In genomic region chr17:58626905-58627304, GRCh38 we compare ENCODE assay signal across 14 cellular contexts.
"Had no signal": no experiment of that assay in that cellular context is flagged by ENCODE, and none has a peak within 500 bp of the region (broad histone marks: within the 10 kb centered on the region; RNA-seq: fewer than 3 reads in every experiment).

No MANE protein-coding gene starts in this region.

- H3K36me3 ChIP-seq: ovary, sigmoid colon had no signal

- H3K27me3 ChIP-seq: ovary, sigmoid colon had no signal

- H3K27ac ChIP-seq: ovary, sigmoid colon, VCaP had no signal

- ATAC-seq: stimulated activated effector memory CD8-positive, alpha-beta T cell treated with anti-CD3 and anti-CD28 coated beads, Interleukin-12 subunit alpha, Interleukin-12 subunit beta, amount 100 ng/mL, for 72 hours had no signal

- DNase-seq: activated CD4-positive, alpha-beta T cell treated with anti-CD3 and anti-CD28 coated beads for 1 hour; activated CD4-positive, alpha-beta T cell treated with anti-CD3 and anti-CD28 coated beads, Interleukin-2, amount 50 U/mL, for 48 hours; activated effector memory CD4-positive, alpha-beta T cell treated with Interleukin-2 at 50 U/mL for 16 hours; activated naive CD4-positive, alpha-beta T cell treated with anti-CD3 and anti-CD28 coated beads, Interleukin-2, amount 50 U/mL, for 16 hours; activated T-cell treated with anti-CD3 and anti-CD28 coated beads, Interleukin-2, amount 50 U/mL, for 24 hours; endodermal cell; head of caudate nucleus; midbrain; ovary; sigmoid colon; stimulated activated CD4-positive, alpha-beta T cell treated with anti-CD3 and anti-CD28 coated beads, Interleukin-1b, Interleukin-23, amount 100 ng/mL, for 48 hours had no signal

- H3K4me3 ChIP-seq: lung, ovary, sigmoid colon had no signal

- H3K9me3 ChIP-seq: ovary, sigmoid colon had no signal
